ENCODE assay signal across 12 cellular contexts in genomic region chr12:95203477-95203843, GRCh38. TPM values are rescaled to one million over a fixed set of nuclear protein-coding genes. Genes with fewer than 3 reads are reported as not detected.
DNase-seq lines count a peak whose midpoint lies in the region; ATAC-seq, FAIRE-seq and TF ChIP-seq lines count a peak whose summit lies in the region.
"Had no signal": no experiment of that assay in that cellular context is flagged by ENCODE, and none has a peak within 500 bp of the region (broad histone marks: within the 10 kb centered on the region; RNA-seq: fewer than 3 reads in every experiment).

No MANE protein-coding gene starts in this region.

- no peak for TF ChIP-seq EP300 in transverse colon (IDR thresholded peaks at IDR 0.05; ENCODE audit: low read depth)

- H3K79me1 ChIP-seq in mesenchymal stem cell (replicated peaks; ENCODE audit: low read length, poor library complexity, severe bottlenecking) = peaks cover 2% of the 10 kb centered on the region

- H3K4me3 Mint-ChIP-seq in IgD-negative memory B cell (peak overlapping the region; percentile 19 to 65 (median 56)), MCF 10A (ENCODE audit: unreplicated experiment) (peak overlapping the region; percentile 77)
- H3K4me3 Mint-ChIP-seq: activated naive CD8-positive, alpha-beta T cell treated with anti-CD3 and anti-CD28 coated beads for 36 hours; stimulated activated naive CD8-positive, alpha-beta T cell treated with anti-CD3 and anti-CD28 coated beads, Interleukin-15, Interleukin-2, amounts not matched to agents 100 ng/mL and 50 ng/mL, for 24 hours had no signal

- H3K23ac ChIP-seq in mesenchymal stem cell (ENCODE audit: low read length in 2 of 2) = no peak overlapping the region

- intact Hi-C loops in MCF 10A (cut with micrococcal nuclease) (loop anchor here (5.0 kb wide), 1 partner anchor 86 kb away; no protein-coding TSS in a partner anchor), transverse colon (cut with DNase I; ENCODE audit: low total_unique reads) (no loop called here), colonic mucosa (cut with DNase I) (no loop called here)

- peak overlapping the region; percentile 50 for H2AK5ac ChIP-seq in mesenchymal stem cell (ENCODE audit: low read length, severe bottlenecking)

- H2BK120ac ChIP-seq in mesenchymal stem cell (ENCODE audit: low read depth, low read length) = no peak overlapping the region

- no peaks in the 10 kb centered on the region for H3K9me3 Mint-ChIP-seq in IgD-negative memory B cell
- no peaks in the 10 kb centered on the region for H3K9me3 Mint-ChIP-seq in MCF 10A (ENCODE audit: unreplicated experiment)
- H3K9me3 Mint-ChIP-seq: activated naive CD8-positive, alpha-beta T cell treated with anti-CD3 and anti-CD28 coated beads for 36 hours; stimulated activated naive CD8-positive, alpha-beta T cell treated with anti-CD3 and anti-CD28 coated beads, Interleukin-15, Interleukin-2, amounts not matched to agents 100 ng/mL and 50 ng/mL, for 24 hours had no signal

- no peaks in the 10 kb centered on the region for H3K9me3 ChIP-seq in mesenchymal stem cell (ENCODE audit: control insufficient read depth, low read length)
- no peaks in the 10 kb centered on the region for H3K9me3 ChIP-seq in transverse colon
- H3K9me3 ChIP-seq in colonic mucosa = no peaks in the 10 kb centered on the region
- H3K9me3 ChIP-seq: Peyer's patch had no signal

- ATAC-seq in HG03196 (IDR thresholded peaks at IDR 0.05; ENCODE audit: unreplicated experiment) = no peak

- TF ChIP-seq CTCF in MCF 10A (IDR thresholded peaks at IDR 0.05; ENCODE audit: unreplicated experiment) (no peak), transverse colon (IDR thresholded peaks at IDR 0.05) (no peak), colonic mucosa (IDR thresholded peaks at IDR 0.05) (no peak)

- no TSS peak for BruUV-seq in MCF 10A (replicated peaks; lab: Mats Ljungman, UMichigan)

- WGBS in mesenchymal stem cell = no CpG with 5 or more reads among the region's 1 CpG
- WGBS in transverse colon (ENCODE audit: low coverage in 1 of 2), 2 donors = 57 to 62% methylated on average over 1 of the region's 1 CpG

- H3K27me3 Mint-ChIP-seq in IgD-negative memory B cell (peaks cover 2% of the 10 kb centered on the region), MCF 10A (ENCODE audit: insufficient read depth, unreplicated experiment) (no peaks in the 10 kb centered on the region)
- H3K27me3 Mint-ChIP-seq: activated naive CD8-positive, alpha-beta T cell treated with anti-CD3 and anti-CD28 coated beads for 36 hours; stimulated activated naive CD8-positive, alpha-beta T cell treated with anti-CD3 and anti-CD28 coated beads, Interleukin-15, Interleukin-2, amounts not matched to agents 100 ng/mL and 50 ng/mL, for 24 hours had no signal

- H2AFZ ChIP-seq in mesenchymal stem cell (ENCODE audit: low read depth, low read length) = no peak overlapping the region

- H3K4me2 ChIP-seq in mesenchymal stem cell (ENCODE audit: low read length, poor library complexity, severe bottlenecking) = no peak overlapping the region

- H3K4me1 Mint-ChIP-seq in IgD-negative memory B cell (peaks cover 39 to 54% (median 46%) of the 10 kb centered on the region in 3 donors), MCF 10A (ENCODE audit: insufficient read depth, unreplicated experiment) (peaks cover 52% of the 10 kb centered on the region)

- H3K9ac ChIP-seq in mesenchymal stem cell (ENCODE audit: low read length) = peak overlapping the region; percentile 82
- no peak overlapping the region for H3K9ac ChIP-seq in colonic mucosa (ENCODE audit: low read depth in 2 of 2, low read length in 2 of 2)

- no peak for FAIRE-seq in frontal cortex (lab: Jason Lieb, UNC)

- no peak overlapping the region for H4K8ac ChIP-seq in mesenchymal stem cell (ENCODE audit: low read length)

- H3K36me3 Mint-ChIP-seq in IgD-negative memory B cell (peaks cover 3% of the 10 kb centered on the region), MCF 10A (ENCODE audit: insufficient read depth, unreplicated experiment) (peaks cover 20% of the 10 kb centered on the region)
- H3K36me3 Mint-ChIP-seq: activated naive CD8-positive, alpha-beta T cell treated with anti-CD3 and anti-CD28 coated beads for 36 hours had no signal

- H2BK15ac ChIP-seq in mesenchymal stem cell (ENCODE audit: low read depth, poor library complexity, severe bottlenecking) = no peak overlapping the region

- no peak overlapping the region for H3K14ac ChIP-seq in mesenchymal stem cell (ENCODE audit: low read length in 2 of 2)

- CTCF ChIA-PET in MCF 10A (lab: Yijun Ruan, JAX) = interaction anchor here (4.5 kb wide), 1 partner anchor 13 kb away, joined by 46 read pairs; the partner anchor contains the start of genes FGD6 and VEZT

- DNase-seq in MCF 10A (ENCODE audit: unreplicated experiment) = no peak
- DNase-seq in mesenchymal stem cell = no peak
- no peak for DNase-seq in transverse colon
- DNase-seq in frontal cortex (ENCODE audit: low spot score in 2 of 2) = no peak
- no peak for DNase-seq in colonic mucosa
- DNase-seq: activated naive CD8-positive, alpha-beta T cell treated with anti-CD3 and anti-CD28 coated beads for 36 hours; NCI-H1105; Peyer's patch; stimulated activated CD4-positive, alpha-beta T cell treated with anti-CD3 and anti-CD28 coated beads, Interleukin-4, amount 100 ng/mL, for 24 hours had no signal

- H2BK5ac ChIP-seq in mesenchymal stem cell (ENCODE audit: low read depth, low read length, poor library complexity, severe bottlenecking) = no peak overlapping the region

- TF ChIP-seq POLR2A in transverse colon (IDR thresholded peaks at IDR 0.05) = no peak

- no peaks in the 10 kb centered on the region for H3K36me3 ChIP-seq in mesenchymal stem cell (ENCODE audit: control insufficient read depth in 1 of 2, insufficient read depth in 2 of 2, low read depth in 1 of 2, low read length in 2 of 2)
- H3K36me3 ChIP-seq in transverse colon = no peaks in the 10 kb centered on the region
- no peaks in the 10 kb centered on the region for H3K36me3 ChIP-seq in colonic mucosa

- H4K91ac ChIP-seq in mesenchymal stem cell (ENCODE audit: low read length) = no peak overlapping the region

- H3K18ac ChIP-seq in mesenchymal stem cell (ENCODE audit: low read depth in 1 of 2, low read length in 2 of 2) = no peak overlapping the region

- in situ Hi-C loops in transverse colon (cut with MboI; ENCODE audit: low pct_ligation_motif_present in 1 of 4, low pct_unique_long_range_greater_than_20kb in 1 of 4, low sequenced_read_pairs in 3 of 4) = no loop called here

- H3K27me3 ChIP-seq in mesenchymal stem cell (ENCODE audit: control insufficient read depth in 1 of 2, insufficient read depth in 1 of 2, low read length in 2 of 2) = no peaks in the 10 kb centered on the region
- H3K27me3 ChIP-seq in transverse colon = no peaks in the 10 kb centered on the region
- H3K27me3 ChIP-seq in colonic mucosa = no peaks in the 10 kb centered on the region
- H3K27me3 ChIP-seq: Peyer's patch had no signal

- POLR2A ChIA-PET in MCF 10A (lab: Yijun Ruan, JAX) = interaction anchor here (0.7 to 18.7 kb wide), 13 partner anchors 15 to 271 kb away, joined by 3 to 1056 read pairs (median 4); partner anchors contain the start of genes FGD6, METAP2 and VEZT

- H2BK12ac ChIP-seq in mesenchymal stem cell (ENCODE audit: low read length in 2 of 2) = no peak overlapping the region

- peak overlapping the region in 2 of 3 donors; percentile 54 to 64 for H3K27ac Mint-ChIP-seq in IgD-negative memory B cell
- H3K27ac Mint-ChIP-seq in MCF 10A (ENCODE audit: low read depth, unreplicated experiment) = peak overlapping the region; percentile 98
- H3K27ac Mint-ChIP-seq: activated naive CD8-positive, alpha-beta T cell treated with anti-CD3 and anti-CD28 coated beads for 36 hours; stimulated activated naive CD8-positive, alpha-beta T cell treated with anti-CD3 and anti-CD28 coated beads, Interleukin-15, Interleukin-2, amounts not matched to agents 100 ng/mL and 50 ng/mL, for 24 hours had no signal

- H3K4ac ChIP-seq in mesenchymal stem cell (ENCODE audit: low read depth in 1 of 2, low read length in 2 of 2) = no peak overlapping the region

- H3K4me3 ChIP-seq in mesenchymal stem cell (ENCODE audit: insufficient read depth in 1 of 2, low read depth in 1 of 2, low read length in 2 of 2) = peak overlapping the region in 1 of 2 experiments; percentile 39
- H3K4me3 ChIP-seq in transverse colon = no peak overlapping the region
- no peak overlapping the region for H3K4me3 ChIP-seq in colonic mucosa
- H3K4me3 ChIP-seq: Peyer's patch had no signal

- H3K4me1 ChIP-seq in mesenchymal stem cell (ENCODE audit: control insufficient read depth, insufficient read depth, low read depth, low read length) (peaks cover 18% of the 10 kb centered on the region), transverse colon (peaks cover 27 to 81% (median 43%) of the 10 kb centered on the region in 4 donors), colonic mucosa (no peaks in the 10 kb centered on the region)

- peak overlapping the region; percentile 12 for H3K27ac ChIP-seq in mesenchymal stem cell (ENCODE audit: low read length, poor library complexity, severe bottlenecking)
- peak overlapping the region; percentile 62 to 78 (median 75) for H3K27ac ChIP-seq in transverse colon
- no peak overlapping the region for H3K27ac ChIP-seq in colonic mucosa

RNA-seq across cellular contexts. Expression of gene FGD6, which starts 13.8 kb away (rescaled TPM):
- polyA plus RNA-seq in IgD-negative memory B cell = 5.0 TPM
- total RNA-seq in MCF 10A (2022) (17.2 and 25.1 TPM in 2 replicates), transverse colon (10 to 100 TPM; 25.0 to 37.0 (median 32.1) TPM), frontal cortex (12.6 TPM), colonic mucosa (10 to 100 TPM in 1 of 2 donors, 1 to 10 TPM in 1; 9.8 to 21.8 TPM)
- 3.5 TPM for polyA plus RNA-seq in mesenchymal stem cell (2013, experiment 1 of 2)
- polyA plus RNA-seq in mesenchymal stem cell (2013, experiment 2 of 2) = 3.6 TPM

RNA-seq across cellular contexts. Expression of gene VEZT, which starts 14.1 kb away (rescaled TPM):
- 21.5 TPM for polyA plus RNA-seq in IgD-negative memory B cell
- total RNA-seq in MCF 10A (2022) (88.1 and 107 TPM in 2 replicates), transverse colon (100 to 1,000 TPM in 1 of 4 donors, 10 to 100 TPM in 3; 55.2 to 130 (median 85.5) TPM), frontal cortex (293 TPM), colonic mucosa (10 to 100 TPM; 36.4 to 62.2 TPM)
- 67.5 TPM for polyA plus RNA-seq in mesenchymal stem cell (2013, experiment 1 of 2)
- 66.4 TPM for polyA plus RNA-seq in mesenchymal stem cell (2013, experiment 2 of 2)
